ENCODE assay signal across 14 cellular contexts in genomic region chr16:89841275-89841674, GRCh38. TPM values are rescaled to one million over a fixed set of nuclear protein-coding genes. Genes with fewer than 3 reads are reported as not detected.
DNase-seq lines count a peak whose midpoint lies in the region; ATAC-seq lines count a peak whose summit lies in the region.
"Had no signal": no experiment of that assay in that cellular context is flagged by ENCODE, and none has a peak within 500 bp of the region (broad histone marks: within the 10 kb centered on the region; RNA-seq: fewer than 3 reads in every experiment).

No MANE protein-coding gene starts in this region.

- no peak overlapping the region for H3K4me3 Mint-ChIP-seq in activated CD4-positive, alpha-beta T cell treated with anti-CD3 and anti-CD28 coated beads for 36 hours

- H3K4me3 ChIP-seq in MG63 = no peak overlapping the region
- H3K4me3 ChIP-seq: right atrium auricular region had no signal

- CTCF ChIA-PET in activated CD4-positive, alpha-beta T cell treated with anti-CD3 and anti-CD28 coated beads for 36 hours (lab: Charles Lee) = no interaction called here

- no peaks in the 10 kb centered on the region for H3K27me3 ChIP-seq in MG63
- H3K27me3 ChIP-seq: right atrium auricular region had no signal

- DNase-seq in activated CD4-positive, alpha-beta T cell treated with anti-CD3 and anti-CD28 coated beads for 36 hours = peak; percentile 60
- DNase-seq in activated CD4-positive, alpha-beta T cell treated with anti-CD3 and anti-CD28 coated beads for 1 hour = no peak
- DNase-seq in T-helper 9 cell (peak; percentile 25), activated gamma-delta T cell treated with Interleukin-2 at 50 U/mL for 16 hours (peak; percentile 70), SKM-1 treated with dmso at 0.1 percent for 144 hours (lab: John Stamatoyannopoulos, UW; ENCODE audit: unreplicated experiment) (no peak), MG63 (no peak)
- DNase-seq in stimulated activated CD8-positive, alpha-beta memory T cell treated with anti-CD3 and anti-CD28 coated beads, Interleukin-7, amount 100 ng/mL, for 1 hour (ENCODE audit: low read depth in 2 of 2) = peak; percentile 37 to 61
- DNase-seq: ACHN, aorta, DMS79 treated with DMSO at 0.1 percent for 48 hours, NCI-H2171 had no signal

- H3K9me3 ChIP-seq in MG63 = no peaks in the 10 kb centered on the region
- H3K9me3 ChIP-seq: right atrium auricular region had no signal

- peaks cover 24% of the 10 kb centered on the region for H3K4me1 Mint-ChIP-seq in activated CD4-positive, alpha-beta T cell treated with anti-CD3 and anti-CD28 coated beads for 36 hours

- no peaks in the 10 kb centered on the region for H3K9me3 Mint-ChIP-seq in activated CD4-positive, alpha-beta T cell treated with anti-CD3 and anti-CD28 coated beads for 36 hours (ENCODE audit: low read depth)

- POLR2A ChIA-PET in activated CD4-positive, alpha-beta T cell treated with anti-CD3 and anti-CD28 coated beads for 36 hours (lab: Charles Lee) = no interaction called here

- H3K27me3 Mint-ChIP-seq in activated CD4-positive, alpha-beta T cell treated with anti-CD3 and anti-CD28 coated beads for 36 hours = no peaks in the 10 kb centered on the region

- no peaks in the 10 kb centered on the region for H3K36me3 ChIP-seq in MG63
- H3K36me3 ChIP-seq: right atrium auricular region had no signal

- ATAC-seq in activated CD4-positive, alpha-beta T cell treated with anti-CD3 and anti-CD28 coated beads for 36 hours = peak; percentile 37
- ATAC-seq in GM18498 (IDR thresholded peaks at IDR 0.05; ENCODE audit: unreplicated experiment) = no peak
- ATAC-seq: Panc1 had no signal

- no peak overlapping the region for H3K27ac Mint-ChIP-seq in activated CD4-positive, alpha-beta T cell treated with anti-CD3 and anti-CD28 coated beads for 36 hours

- H3K36me3 Mint-ChIP-seq in activated CD4-positive, alpha-beta T cell treated with anti-CD3 and anti-CD28 coated beads for 36 hours (ENCODE audit: low read depth) = no peaks in the 10 kb centered on the region

- intact Hi-C loops in activated CD4-positive, alpha-beta T cell treated with anti-CD3 and anti-CD28 coated beads for 36 hours (cut with DNase I, micrococcal nuclease) = no loop called here

RNA-seq across cellular contexts. Expression of gene SPIRE2, which starts 13.0 kb away (rescaled TPM):
- 1 to 10 TPM; 1.1 to 1.5 TPM for total RNA-seq in activated CD4-positive, alpha-beta T cell treated with anti-CD3 and anti-CD28 coated beads for 36 hours
- total RNA-seq in MG63 (2014; rRNA removed; shearing (Covaris generic); ENCODE audit: low replicate concordance) = 5.0 and 5.3 TPM in 2 replicates

RNA-seq across cellular contexts. Expression of gene FANCA, which starts 24.8 kb away (rescaled TPM):
- total RNA-seq in activated CD4-positive, alpha-beta T cell treated with anti-CD3 and anti-CD28 coated beads for 36 hours = 10 to 100 TPM; 91.5 to 94.4 TPM
- 11.9 and 13.1 TPM in 2 replicates for total RNA-seq in MG63 (2014; rRNA removed; shearing (Covaris generic); ENCODE audit: low replicate concordance)

RNA-seq across cellular contexts. Expression of gene TCF25, which starts 32.1 kb away (rescaled TPM):
- 100 to 1,000 TPM; 122 to 133 TPM for total RNA-seq in activated CD4-positive, alpha-beta T cell treated with anti-CD3 and anti-CD28 coated beads for 36 hours
- total RNA-seq in MG63 (2014; rRNA removed; shearing (Covaris generic); ENCODE audit: low replicate concordance) = 53.2 and 71.3 TPM in 2 replicates

Comparison
In these comparisons a context has a peak if more than half of its experiments do, and no peak if none do; other contexts are left out.
1. DNase-seq: peak in activated CD4-positive, alpha-beta T cell treated with anti-CD3 and anti-CD28 coated beads for 36 hours (single experiment), T-helper 9 cell (single experiment), activated gamma-delta T cell treated with Interleukin-2 at 50 U/mL for 16 hours (single experiment) and stimulated activated CD8-positive, alpha-beta memory T cell treated with anti-CD3 and anti-CD28 coated beads, Interleukin-7, amount 100 ng/mL, for 1 hour (2 of 2); none in activated CD4-positive, alpha-beta T cell treated with anti-CD3 and anti-CD28 coated beads for 1 hour (single experiment), SKM-1 treated with dmso at 0.1 percent for 144 hours (single experiment) and MG63 (single experiment).